17 cellular contexts compared by ENCODE assay signal in genomic region chr20:48586728-48587127, GRCh38.
A peak's percentile ranks its signal among the peaks of the same experiment; 100 is the strongest.
DNase-seq lines count a peak whose midpoint lies in the region; ATAC-seq and TF ChIP-seq lines count a peak whose summit lies in the region.
"Had no signal": no experiment of that assay in that cellular context is flagged by ENCODE, and none has a peak within 500 bp of the region (broad histone marks: within the 10 kb centered on the region; RNA-seq: fewer than 3 reads in every experiment).

No MANE protein-coding gene starts in this region.

- no peaks in the 10 kb centered on the region for H3K36me3 ChIP-seq in testis (ENCODE audit: low read depth, missing control alignments)

- no peak overlapping the region for H3K4me3 Mint-ChIP-seq in glutamatergic neuron (ENCODE audit: unreplicated experiment)
- H3K4me3 Mint-ChIP-seq in activated CD4-positive, alpha-beta T cell treated with anti-CD3 and anti-CD28 coated beads, Interleukin-2, amount 10 ng/mL, durations not matched to agents 7 days and 5 days: no peak overlapping the region
- H3K4me3 Mint-ChIP-seq: CD4-positive, alpha-beta memory T cell had no signal

- peaks cover 14% of the 10 kb centered on the region for H3K4me1 Mint-ChIP-seq in glutamatergic neuron (ENCODE audit: low read depth, unreplicated experiment)
- no peaks in the 10 kb centered on the region for H3K4me1 Mint-ChIP-seq in activated CD4-positive, alpha-beta T cell treated with anti-CD3 and anti-CD28 coated beads, Interleukin-2, amount 10 ng/mL, durations not matched to agents 7 days and 5 days
- H3K4me1 Mint-ChIP-seq: CD4-positive, alpha-beta memory T cell had no signal

- no peaks in the 10 kb centered on the region for H3K36me3 Mint-ChIP-seq in glutamatergic neuron (ENCODE audit: unreplicated experiment)
- no peaks in the 10 kb centered on the region for H3K36me3 Mint-ChIP-seq in activated CD4-positive, alpha-beta T cell treated with anti-CD3 and anti-CD28 coated beads, Interleukin-2, amount 10 ng/mL, durations not matched to agents 7 days and 5 days (ENCODE audit: low read depth)
- H3K36me3 Mint-ChIP-seq: CD4-positive, alpha-beta memory T cell had no signal

- TF ChIP-seq CTCF in RWPE1 (conservative IDR thresholded peaks at IDR 0.05; ENCODE audit: low read depth) (no peak), testis (IDR thresholded peaks at IDR 0.05) (no peak), glutamatergic neuron (IDR thresholded peaks at IDR 0.05; ENCODE audit: partially characterized antibody, unreplicated experiment) (no peak)

- H3K9me3 ChIP-seq in right cardiac atrium (ENCODE audit: control insufficient read depth, low read length) (peaks cover 2% of the 10 kb centered on the region), testis (no peaks in the 10 kb centered on the region)
- H3K9me3 ChIP-seq: SK-N-SH had no signal

- H3K27ac ChIP-seq in right cardiac atrium (ENCODE audit: low read length) (no peak overlapping the region), RWPE1 (peak overlapping the region; percentile 63), testis (no peak overlapping the region)

- TF ChIP-seq POLR2A in testis (IDR thresholded peaks at IDR 0.05): no peak

- POLR2A ChIA-PET in RWPE1 (lab: Yijun Ruan, JAX; ENCODE audit: low non-redundant PET): no interaction called here
- POLR2A ChIA-PET in activated CD4-positive, alpha-beta T cell treated with anti-CD3 and anti-CD28 coated beads, Interleukin-2, amount 10 ng/mL, durations not matched to agents 7 days and 5 days (lab: Charles Lee): no interaction called here

- H3K27me3 ChIP-seq in right cardiac atrium (ENCODE audit: control insufficient read depth, insufficient read depth): no peaks in the 10 kb centered on the region
- no peaks in the 10 kb centered on the region for H3K27me3 ChIP-seq in testis

- peak; percentile 33 for DNase-seq in cardiac septum (ENCODE audit: low spot score)
- no peak for DNase-seq in right cardiac atrium
- no peak for DNase-seq in RWPE1 (ENCODE audit: low spot score)
- DNase-seq in mucosa of gallbladder (ENCODE audit: low spot score): peak; percentile 72
- peak; percentile 28 for DNase-seq in testis
- no peak for DNase-seq in activated naive CD4-positive, alpha-beta T cell (lab: John Stamatoyannopoulos, UW)
- DNase-seq in glutamatergic neuron: no peak
- DNase-seq in activated CD4-positive, alpha-beta T cell treated with anti-CD3 and anti-CD28 coated beads, Interleukin-2, amount 10 ng/mL, durations not matched to agents 7 days and 5 days: no peak
- DNase-seq: CD4-positive, alpha-beta memory T cell; IMR-90; NCI-H1436; NCI-H2029; NCI-H524; NCI-H82; OCI-M1; SHP77 treated with DMSO at 0.1 percent for 48 hours; SK-N-SH had no signal

- H3K4me1 ChIP-seq in right cardiac atrium (ENCODE audit: control insufficient read depth, insufficient read depth, low read length): no peaks in the 10 kb centered on the region
- H3K4me1 ChIP-seq in testis: peaks cover 12% of the 10 kb centered on the region

- peaks cover 3% of the 10 kb centered on the region for H3K27me3 Mint-ChIP-seq in glutamatergic neuron (ENCODE audit: unreplicated experiment)
- H3K27me3 Mint-ChIP-seq in activated CD4-positive, alpha-beta T cell treated with anti-CD3 and anti-CD28 coated beads, Interleukin-2, amount 10 ng/mL, durations not matched to agents 7 days and 5 days: peaks cover 11% of the 10 kb centered on the region

- WGBS in right cardiac atrium: 77% methylated on average over 8 of the region's 8 CpGs
- WGBS in testis, 2 donors: 76 to 82% methylated on average over 8 of the region's 8 CpGs

- H3K27ac Mint-ChIP-seq in glutamatergic neuron (ENCODE audit: unreplicated experiment): no peak overlapping the region
- no peak overlapping the region for H3K27ac Mint-ChIP-seq in activated CD4-positive, alpha-beta T cell treated with anti-CD3 and anti-CD28 coated beads, Interleukin-2, amount 10 ng/mL, durations not matched to agents 7 days and 5 days

- H3K4me3 ChIP-seq in right cardiac atrium (ENCODE audit: low read length) (no peak overlapping the region), testis (no peak overlapping the region)

- no peak for ATAC-seq in right cardiac atrium

- H3K9me3 Mint-ChIP-seq in glutamatergic neuron (ENCODE audit: unreplicated experiment): peaks cover 8% of the 10 kb centered on the region
- no peaks in the 10 kb centered on the region for H3K9me3 Mint-ChIP-seq in activated CD4-positive, alpha-beta T cell treated with anti-CD3 and anti-CD28 coated beads, Interleukin-2, amount 10 ng/mL, durations not matched to agents 7 days and 5 days

- intact Hi-C loops in cardiac septum (cut with DNase I) (no loop called here), right cardiac atrium (cut with DNase I) (no loop called here), testis (cut with DNase I; ENCODE audit: low total_unique reads) (no loop called here)

- CTCF ChIA-PET in RWPE1 (lab: Yijun Ruan, JAX): interaction anchor here (0.7 kb wide), 1 partner anchor 801 kb away, joined by 3 read pairs; no protein-coding TSS in a partner anchor
- CTCF ChIA-PET in activated CD4-positive, alpha-beta T cell treated with anti-CD3 and anti-CD28 coated beads, Interleukin-2, amount 10 ng/mL, durations not matched to agents 7 days and 5 days (lab: Charles Lee): no interaction called here

Comparison
In these comparisons a context has a peak if more than half of its experiments do, and no peak if none do; other contexts are left out.
1. DNase-seq: peak in cardiac septum (single experiment), mucosa of gallbladder (single experiment) and testis (single experiment); none in right cardiac atrium (0 of 3), RWPE1 (single experiment), activated naive CD4-positive, alpha-beta T cell (0 of 4), glutamatergic neuron (single experiment) and activated CD4-positive, alpha-beta T cell treated with anti-CD3 and anti-CD28 coated beads, Interleukin-2, amount 10 ng/mL, durations not matched to agents 7 days and 5 days (single experiment).